11 cellular contexts compared by ENCODE assay signal in genomic region chr18:23302852-23303527, GRCh38.
DNase-seq lines count a peak whose midpoint lies in the region; ATAC-seq and TF ChIP-seq lines count a peak whose summit lies in the region.
"Had no signal": no experiment of that assay in that cellular context is flagged by ENCODE, and none has a peak within 500 bp of the region (broad histone marks: within the 10 kb centered on the region; RNA-seq: fewer than 3 reads in every experiment).

No MANE protein-coding gene starts in this region.

- no peaks in the 10 kb centered on the region for H3K27me3 Mint-ChIP-seq in WTC11 (ENCODE audit: low read depth)
- H3K27me3 Mint-ChIP-seq: type B pancreatic cell had no signal

- POLR2A ChIA-PET in WTC11 (lab: Charles Lee), result no interaction called here

- intact Hi-C loops in head of caudate nucleus (cut with DNase I), result no loop called here

- no peak overlapping the region for H3K4me3 Mint-ChIP-seq in WTC11
- H3K4me3 Mint-ChIP-seq: type B pancreatic cell had no signal

- CTCF ChIA-PET in WTC11 (lab: Charles Lee), result no interaction called here

- H3K4me1 Mint-ChIP-seq in WTC11, result peaks cover 9% of the 10 kb centered on the region

- ATAC-seq in WTC11, result no peak

- peak; percentile 65 for DNase-seq in GM03348 (ENCODE audit: low spot score)
- no peak for DNase-seq in WTC11 (ENCODE audit: low spot score)
- peak; percentile 95 for DNase-seq in fibroblast of villous mesenchyme (ENCODE audit: low read depth)
- DNase-seq in renal cortical epithelial cell (ENCODE audit: low read depth), result peak; percentile 91
- DNase-seq in NK-92 treated with Interleukin-12 subunit alpha and Interleukin-12 subunit beta, amount 100 ng/mL, for 24 hours (lab: John Stamatoyannopoulos, UW), result no peak
- no peak for DNase-seq in head of caudate nucleus
- no peak for DNase-seq in NCI-H1105 (lab: John Stamatoyannopoulos, UW)
- DNase-seq in NCI-H2227 treated with DMSO at 0.1 percent for 48 hours (lab: John Stamatoyannopoulos, UW), result no peak
- DNase-seq: DMS 273 treated with DMSO at 0.1 percent for 48 hours, occipital lobe had no signal

- no peak overlapping the region for H3K4me3 ChIP-seq in fibroblast of villous mesenchyme (ENCODE audit: low read depth, low read length)

- peaks cover under 1% of the 10 kb centered on the region; the same call in 1 of the 2 replicates for H3K36me3 Mint-ChIP-seq in WTC11

- no peaks in the 10 kb centered on the region for H3K9me3 Mint-ChIP-seq in WTC11
- H3K9me3 Mint-ChIP-seq: type B pancreatic cell had no signal

- H3K27ac Mint-ChIP-seq in WTC11, result peak overlapping the region; percentile 75; the same call in 1 of the 2 replicates
- H3K27ac Mint-ChIP-seq: type B pancreatic cell had no signal

- no peak for TF ChIP-seq CTCF in WTC11 (IDR thresholded peaks at IDR 0.05)
- no peak for TF ChIP-seq CTCF in fibroblast of villous mesenchyme (IDR thresholded peaks at IDR 0.05; ENCODE audit: insufficient read depth, low read depth, low read length)

TF ChIP-seq in WTC11, 78 proteins besides CTCF, POLR2A, EP300 and RAD21:
- TF ChIP-seq ARID4B (CRISPR knock-in tag; IDR thresholded peaks at IDR 0.05; ENCODE audit: borderline replicate concordance) (no peak), RELA (CRISPR knock-in tag; IDR thresholded peaks at IDR 0.05; ENCODE audit: borderline replicate concordance) (no peak)

Comparison
In these comparisons a context has a peak if more than half of its experiments do, and no peak if none do; other contexts are left out.
1. DNase-seq: peak in GM03348 (single experiment), fibroblast of villous mesenchyme (single experiment) and renal cortical epithelial cell (single experiment); none in WTC11 (single experiment), NK-92 treated with Interleukin-12 subunit alpha and Interleukin-12 subunit beta, amount 100 ng/mL, for 24 hours (single experiment), head of caudate nucleus (0 of 42), NCI-H1105 (single experiment) and NCI-H2227 treated with DMSO at 0.1 percent for 48 hours (single experiment).